ENCODE assay signal across 1 cellular context in the genomic region with DNA sequence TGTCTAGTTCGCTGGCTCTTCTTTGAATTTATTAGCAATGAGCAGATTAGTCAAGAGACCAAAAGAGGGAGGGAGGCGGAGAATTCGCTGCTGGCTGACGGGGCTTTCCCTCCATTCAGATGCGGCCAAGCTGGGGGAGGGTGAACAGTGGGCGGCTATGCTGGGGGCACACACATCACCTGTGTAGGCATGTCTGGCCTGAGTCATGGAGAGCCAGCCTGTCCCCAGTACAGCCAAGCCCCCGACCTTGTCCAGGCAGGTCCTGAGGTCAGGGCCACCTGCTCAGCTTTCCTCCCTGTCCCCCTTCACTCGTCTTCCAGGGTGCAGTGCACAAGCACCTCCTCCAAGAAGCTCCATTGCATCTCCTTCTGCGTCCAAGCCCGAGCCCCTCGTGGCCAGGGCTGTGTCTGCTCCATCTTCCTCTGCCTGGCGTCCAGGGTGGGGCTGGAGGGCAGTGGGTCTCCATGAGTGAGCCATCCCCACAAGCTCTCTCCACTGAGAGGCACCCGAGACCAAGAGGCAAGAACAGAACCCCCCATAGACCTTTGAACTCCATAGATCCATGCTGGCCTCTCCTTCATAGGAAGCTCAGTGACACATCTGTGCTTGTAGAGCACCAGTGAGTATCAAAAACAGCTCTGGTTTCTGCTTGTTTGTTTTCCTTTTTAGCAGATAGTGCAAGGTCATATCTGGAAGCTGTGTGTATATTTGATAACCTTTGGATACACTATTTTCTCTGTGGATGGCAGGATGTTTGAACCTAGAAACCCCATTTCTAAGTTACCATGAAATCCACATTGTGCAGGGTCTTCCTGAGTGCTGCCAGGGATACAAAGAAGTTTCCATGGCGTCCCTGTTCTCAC.
TF ChIP-seq lines count a peak whose summit lies in the region.

No MANE protein-coding gene starts in this region.

TF ChIP-seq in HepG2, 621 proteins besides CTCF, POLR2A, EP300 and RAD21 (continued from another document and continues in another):
- TF ChIP-seq, protein P1, sequence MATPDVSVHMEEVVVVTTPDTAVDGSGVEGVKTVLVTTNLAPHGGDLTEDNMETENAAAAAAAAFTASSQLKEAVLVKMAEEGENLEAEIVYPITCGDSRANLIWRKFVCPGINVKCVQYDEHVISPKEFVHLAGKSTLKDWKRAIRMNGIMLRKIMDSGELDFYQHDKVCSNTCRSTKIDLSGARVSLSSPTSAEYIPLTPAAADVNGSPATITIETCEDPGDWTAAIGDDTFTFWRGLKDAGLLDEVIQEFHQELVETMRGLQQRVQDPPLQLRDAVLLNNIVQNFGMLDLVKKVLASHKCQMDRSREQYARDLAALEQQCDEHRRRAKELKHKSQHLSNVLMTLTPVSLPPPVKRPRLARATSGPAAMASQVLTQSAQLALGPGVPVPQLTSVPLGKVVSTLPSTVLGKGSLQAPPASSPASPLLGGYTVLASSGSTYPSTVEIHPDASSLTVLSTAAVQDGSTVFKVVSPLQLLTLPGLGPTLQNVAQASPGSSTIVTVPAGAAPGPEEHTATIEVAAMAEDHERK (CRISPR knock-in tag; IDR thresholded peaks at IDR 0.05; ENCODE audit: low read depth): no peak
- TF ChIP-seq CENPT (CRISPR knock-in tag; IDR thresholded peaks at IDR 0.05; ENCODE audit: low read depth) (no peak), HNRNPL (IDR thresholded peaks at IDR 0.05; ENCODE audit: low read depth, low read length) (peak; percentile 75), AKAP8 (CRISPR knock-in tag; IDR thresholded peaks at IDR 0.05) (peak; percentile 34; the same call in 1 of the 2 replicates), ZNF296 (CRISPR knock-in tag; conservative IDR thresholded peaks at IDR 0.05) (no peak; the same call in 1 of the 2 replicates), FOXA1 (IDR thresholded peaks at IDR 0.05) (no peak), FOXA1 (CRISPR knock-in tag; IDR thresholded peaks at IDR 0.05) (peak; percentile 83), SETDB1 (CRISPR knock-in tag; IDR thresholded peaks at IDR 0.05; ENCODE audit: borderline replicate concordance) (no peak), ZNF101 (CRISPR knock-in tag; IDR thresholded peaks at IDR 0.05; ENCODE audit: borderline replicate concordance, low read depth) (0 out of 2 replicates have a peak, but pooled peaks have one; percentile 21), NFKBIZ (CRISPR knock-in tag; IDR thresholded peaks at IDR 0.05) (0 out of 2 replicates have a peak, but pooled peaks have one; percentile 16), ZNF343 (CRISPR knock-in tag; IDR thresholded peaks at IDR 0.05) (peak; percentile 63; the same call in 1 of the 2 replicates), ZNF205 (CRISPR knock-in tag; IDR thresholded peaks at IDR 0.05) (peak; percentile 98), SIX4 (CRISPR knock-in tag; IDR thresholded peaks at IDR 0.05) (peak; percentile 90; the same call in 1 of the 2 replicates), HOXA9 (CRISPR knock-in tag; IDR thresholded peaks at IDR 0.05; ENCODE audit: borderline replicate concordance) (no peak), NFIB (CRISPR knock-in tag; IDR thresholded peaks at IDR 0.05; ENCODE audit: borderline replicate concordance) (no peak), ZNF224 (CRISPR knock-in tag; IDR thresholded peaks at IDR 0.05) (0 out of 2 replicates have a peak, but pooled peaks have one; percentile 46), TCF7L2 (IDR thresholded peaks at IDR 0.05; ENCODE audit: low read depth, low read length) (no peak), GLI4 (CRISPR knock-in tag; IDR thresholded peaks at IDR 0.05; ENCODE audit: borderline replicate concordance) (no peak), MXD4 (CRISPR knock-in tag; IDR thresholded peaks at IDR 0.05) (0 out of 2 replicates have a peak, but pooled peaks have one; percentile 2), ESRRA (CRISPR knock-in tag; IDR thresholded peaks at IDR 0.05; ENCODE audit: low read depth) (peak; percentile 77; the same call in 1 of the 2 replicates), TOE1 (CRISPR knock-in tag; IDR thresholded peaks at IDR 0.05) (no peak), ZNF564 (CRISPR knock-in tag; IDR thresholded peaks at IDR 0.05) (no peak), TAF1 (CRISPR knock-in tag; IDR thresholded peaks at IDR 0.05) (peak; percentile 50; the same call in 1 of the 2 replicates), STAG1 (CRISPR knock-in tag; IDR thresholded peaks at IDR 0.05) (peak; percentile 60), GTF2F1 (IDR thresholded peaks at IDR 0.05; ENCODE audit: low read length) (no peak), PHF8 (CRISPR knock-in tag; IDR thresholded peaks at IDR 0.05) (0 out of 2 replicates have a peak, but pooled peaks have one; percentile 14), TRIM24 (CRISPR knock-in tag; IDR thresholded peaks at IDR 0.05) (no peak), ZNF652 (CRISPR knock-in tag; IDR thresholded peaks at IDR 0.05; ENCODE audit: borderline replicate concordance, low read depth) (no peak), SYNCRIP (IDR thresholded peaks at IDR 0.05; ENCODE audit: insufficient read depth, low read depth, low read length) (no peak), NR2C2 (CRISPR knock-in tag; IDR thresholded peaks at IDR 0.05; ENCODE audit: borderline replicate concordance) (peak; percentile 89), ELF3 (CRISPR knock-in tag; IDR thresholded peaks at IDR 0.05) (peak; percentile 28), BCL6 (CRISPR knock-in tag; IDR thresholded peaks at IDR 0.05) (peak; percentile 94), ZNF264 (CRISPR knock-in tag; IDR thresholded peaks at IDR 0.05) (peak; percentile 72; the same call in 1 of the 2 replicates), FOXK1 (CRISPR knock-in tag; IDR thresholded peaks at IDR 0.05; ENCODE audit: borderline replicate concordance, low read depth) (peak; percentile 66; the same call in 1 of the 2 replicates), CHD2 (IDR thresholded peaks at IDR 0.05; ENCODE audit: low read depth, low read length) (no peak; the same call in 1 of the 2 replicates), ZNF24 (IDR thresholded peaks at IDR 0.05) (no peak), IKZF1 (IDR thresholded peaks at IDR 0.05) (no peak), NAIF1 (CRISPR knock-in tag; IDR thresholded peaks at IDR 0.05; ENCODE audit: borderline replicate concordance) (no peak), ZNF260 (CRISPR knock-in tag; IDR thresholded peaks at IDR 0.05; ENCODE audit: borderline replicate concordance, low read depth) (no peak), WIZ (CRISPR knock-in tag; IDR thresholded peaks at IDR 0.05) (no peak; the same call in 1 of the 2 replicates), ZNF713 (CRISPR knock-in tag; IDR thresholded peaks at IDR 0.05) (no peak), ATRX (CRISPR knock-in tag; IDR thresholded peaks at IDR 0.05; ENCODE audit: borderline replicate concordance) (no peak), RORA (CRISPR knock-in tag; IDR thresholded peaks at IDR 0.05) (0 out of 2 replicates have a peak, but pooled peaks have one; percentile 51), FOXC1 (CRISPR knock-in tag; IDR thresholded peaks at IDR 0.05; ENCODE audit: borderline replicate concordance) (0 out of 2 replicates have a peak, but pooled peaks have one; percentile 25)
- TF ChIP-seq, protein P2, sequence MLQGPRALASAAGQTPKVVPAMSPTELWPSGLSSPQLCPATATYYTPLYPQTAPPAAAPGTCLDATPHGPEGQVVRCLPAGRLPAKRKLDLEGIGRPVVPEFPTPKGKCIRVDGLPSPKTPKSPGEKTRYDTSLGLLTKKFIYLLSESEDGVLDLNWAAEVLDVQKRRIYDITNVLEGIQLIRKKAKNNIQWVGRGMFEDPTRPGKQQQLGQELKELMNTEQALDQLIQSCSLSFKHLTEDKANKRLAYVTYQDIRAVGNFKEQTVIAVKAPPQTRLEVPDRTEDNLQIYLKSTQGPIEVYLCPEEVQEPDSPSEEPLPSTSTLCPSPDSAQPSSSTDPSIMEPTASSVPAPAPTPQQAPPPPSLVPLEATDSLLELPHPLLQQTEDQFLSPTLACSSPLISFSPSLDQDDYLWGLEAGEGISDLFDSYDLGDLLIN (CRISPR knock-in tag; IDR thresholded peaks at IDR 0.05; ENCODE audit: borderline replicate concordance): no peak
- TF ChIP-seq, protein P3, sequence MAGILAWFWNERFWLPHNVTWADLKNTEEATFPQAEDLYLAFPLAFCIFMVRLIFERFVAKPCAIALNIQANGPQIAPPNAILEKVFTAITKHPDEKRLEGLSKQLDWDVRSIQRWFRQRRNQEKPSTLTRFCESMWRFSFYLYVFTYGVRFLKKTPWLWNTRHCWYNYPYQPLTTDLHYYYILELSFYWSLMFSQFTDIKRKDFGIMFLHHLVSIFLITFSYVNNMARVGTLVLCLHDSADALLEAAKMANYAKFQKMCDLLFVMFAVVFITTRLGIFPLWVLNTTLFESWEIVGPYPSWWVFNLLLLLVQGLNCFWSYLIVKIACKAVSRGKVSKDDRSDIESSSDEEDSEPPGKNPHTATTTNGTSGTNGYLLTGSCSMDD (CRISPR knock-in tag; IDR thresholded peaks at IDR 0.05): no peak
- TF ChIP-seq, protein P4, sequence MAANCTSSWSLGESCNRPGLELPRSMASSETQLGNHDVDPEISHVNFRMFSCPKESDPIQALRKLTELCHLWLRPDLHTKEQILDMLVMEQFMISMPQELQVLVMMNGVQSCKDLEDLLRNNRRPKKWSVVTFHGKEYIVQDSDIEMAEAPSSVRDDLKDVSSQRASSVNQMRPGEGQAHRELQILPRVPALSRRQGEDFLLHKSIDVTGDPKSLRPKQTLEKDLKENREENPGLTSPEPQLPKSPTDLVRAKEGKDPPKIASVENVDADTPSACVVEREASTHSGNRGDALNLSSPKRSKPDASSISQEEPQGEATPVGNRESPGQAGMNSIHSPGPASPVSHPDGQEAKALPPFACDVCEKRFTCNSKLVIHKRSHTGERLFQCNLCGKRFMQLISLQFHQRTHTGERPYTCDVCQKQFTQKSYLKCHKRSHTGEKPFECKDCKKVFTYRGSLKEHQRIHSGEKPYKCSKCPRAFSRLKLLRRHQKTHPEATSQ (CRISPR knock-in tag; IDR thresholded peaks at IDR 0.05; ENCODE audit: borderline replicate concordance): no peak
- TF ChIP-seq, protein P5, sequence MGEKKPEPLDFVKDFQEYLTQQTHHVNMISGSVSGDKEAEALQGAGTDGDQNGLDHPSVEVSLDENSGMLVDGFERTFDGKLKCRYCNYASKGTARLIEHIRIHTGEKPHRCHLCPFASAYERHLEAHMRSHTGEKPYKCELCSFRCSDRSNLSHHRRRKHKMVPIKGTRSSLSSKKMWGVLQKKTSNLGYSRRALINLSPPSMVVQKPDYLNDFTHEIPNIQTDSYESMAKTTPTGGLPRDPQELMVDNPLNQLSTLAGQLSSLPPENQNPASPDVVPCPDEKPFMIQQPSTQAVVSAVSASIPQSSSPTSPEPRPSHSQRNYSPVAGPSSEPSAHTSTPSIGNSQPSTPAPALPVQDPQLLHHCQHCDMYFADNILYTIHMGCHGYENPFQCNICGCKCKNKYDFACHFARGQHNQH (CRISPR knock-in tag; IDR thresholded peaks at IDR 0.05): peak; percentile 79; the same call in 1 of the 2 replicates
- TF ChIP-seq, protein P6, sequence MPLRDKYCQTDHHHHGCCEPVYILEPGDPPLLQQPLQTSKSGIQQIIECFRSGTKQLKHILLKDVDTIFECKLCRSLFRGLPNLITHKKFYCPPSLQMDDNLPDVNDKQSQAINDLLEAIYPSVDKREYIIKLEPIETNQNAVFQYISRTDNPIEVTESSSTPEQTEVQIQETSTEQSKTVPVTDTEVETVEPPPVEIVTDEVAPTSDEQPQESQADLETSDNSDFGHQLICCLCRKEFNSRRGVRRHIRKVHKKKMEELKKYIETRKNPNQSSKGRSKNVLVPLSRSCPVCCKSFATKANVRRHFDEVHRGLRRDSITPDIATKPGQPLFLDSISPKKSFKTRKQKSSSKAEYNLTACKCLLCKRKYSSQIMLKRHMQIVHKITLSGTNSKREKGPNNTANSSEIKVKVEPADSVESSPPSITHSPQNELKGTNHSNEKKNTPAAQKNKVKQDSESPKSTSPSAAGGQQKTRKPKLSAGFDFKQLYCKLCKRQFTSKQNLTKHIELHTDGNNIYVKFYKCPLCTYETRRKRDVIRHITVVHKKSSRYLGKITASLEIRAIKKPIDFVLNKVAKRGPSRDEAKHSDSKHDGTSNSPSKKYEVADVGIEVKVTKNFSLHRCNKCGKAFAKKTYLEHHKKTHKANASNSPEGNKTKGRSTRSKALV (CRISPR knock-in tag; IDR thresholded peaks at IDR 0.05): no peak; the same call in 1 of the 2 replicates
- TF ChIP-seq, protein P7, sequence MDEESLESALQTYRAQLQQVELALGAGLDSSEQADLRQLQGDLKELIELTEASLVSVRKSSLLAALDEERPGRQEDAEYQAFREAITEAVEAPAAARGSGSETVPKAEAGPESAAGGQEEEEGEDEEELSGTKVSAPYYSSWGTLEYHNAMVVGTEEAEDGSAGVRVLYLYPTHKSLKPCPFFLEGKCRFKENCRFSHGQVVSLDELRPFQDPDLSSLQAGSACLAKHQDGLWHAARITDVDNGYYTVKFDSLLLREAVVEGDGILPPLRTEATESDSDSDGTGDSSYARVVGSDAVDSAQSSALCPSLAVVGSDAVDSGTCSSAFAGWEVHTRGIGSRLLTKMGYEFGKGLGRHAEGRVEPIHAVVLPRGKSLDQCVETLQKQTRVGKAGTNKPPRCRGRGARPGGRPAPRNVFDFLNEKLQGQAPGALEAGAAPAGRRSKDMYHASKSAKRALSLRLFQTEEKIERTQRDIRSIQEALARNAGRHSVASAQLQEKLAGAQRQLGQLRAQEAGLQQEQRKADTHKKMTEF (CRISPR knock-in tag; IDR thresholded peaks at IDR 0.05): peak; percentile 93
- TF ChIP-seq, protein P8, sequence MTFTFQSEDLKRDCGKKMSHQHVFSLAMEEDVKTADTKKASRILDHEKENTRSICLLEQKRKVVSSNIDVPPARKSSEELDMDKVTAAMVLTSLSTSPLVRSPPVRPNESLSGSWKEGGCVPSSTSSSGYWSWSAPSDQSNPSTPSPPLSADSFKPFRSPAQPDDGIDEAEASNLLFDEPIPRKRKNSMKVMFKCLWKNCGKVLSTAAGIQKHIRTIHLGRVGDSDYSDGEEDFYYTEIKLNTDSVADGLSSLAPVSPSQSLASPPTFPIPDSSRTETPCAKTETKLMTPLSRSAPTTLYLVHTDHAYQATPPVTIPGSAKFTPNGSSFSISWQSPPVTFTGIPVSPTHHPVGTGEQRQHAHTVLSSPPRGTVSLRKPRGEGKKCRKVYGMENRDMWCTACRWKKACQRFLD (CRISPR knock-in tag; IDR thresholded peaks at IDR 0.05; ENCODE audit: borderline replicate concordance): no peak
- TF ChIP-seq, protein P9, sequence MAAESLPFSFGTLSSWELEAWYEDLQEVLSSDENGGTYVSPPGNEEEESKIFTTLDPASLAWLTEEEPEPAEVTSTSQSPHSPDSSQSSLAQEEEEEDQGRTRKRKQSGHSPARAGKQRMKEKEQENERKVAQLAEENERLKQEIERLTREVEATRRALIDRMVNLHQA (CRISPR knock-in tag; IDR thresholded peaks at IDR 0.05): no peak
- TF ChIP-seq, protein P10, sequence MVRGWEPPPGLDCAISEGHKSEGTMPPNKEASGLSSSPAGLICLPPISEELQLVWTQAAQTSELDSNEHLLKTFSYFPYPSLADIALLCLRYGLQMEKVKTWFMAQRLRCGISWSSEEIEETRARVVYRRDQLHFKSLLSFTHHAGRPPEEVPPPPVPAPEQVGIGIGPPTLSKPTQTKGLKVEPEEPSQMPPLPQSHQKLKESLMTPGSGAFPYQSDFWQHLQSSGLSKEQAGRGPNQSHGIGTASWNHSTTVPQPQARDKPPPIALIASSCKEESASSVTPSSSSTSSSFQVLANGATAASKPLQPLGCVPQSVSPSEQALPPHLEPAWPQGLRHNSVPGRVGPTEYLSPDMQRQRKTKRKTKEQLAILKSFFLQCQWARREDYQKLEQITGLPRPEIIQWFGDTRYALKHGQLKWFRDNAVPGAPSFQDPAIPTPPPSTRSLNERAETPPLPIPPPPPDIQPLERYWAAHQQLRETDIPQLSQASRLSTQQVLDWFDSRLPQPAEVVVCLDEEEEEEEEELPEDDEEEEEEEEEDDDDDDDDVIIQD (CRISPR knock-in tag; IDR thresholded peaks at IDR 0.05; ENCODE audit: low read depth): peak; percentile 22; the same call in 1 of the 2 replicates
- TF ChIP-seq, protein P11, sequence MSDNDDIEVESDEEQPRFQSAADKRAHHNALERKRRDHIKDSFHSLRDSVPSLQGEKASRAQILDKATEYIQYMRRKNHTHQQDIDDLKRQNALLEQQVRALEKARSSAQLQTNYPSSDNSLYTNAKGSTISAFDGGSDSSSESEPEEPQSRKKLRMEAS (IDR thresholded peaks at IDR 0.05): peak; percentile 42
